1 cellular context compared by ENCODE assay signal in the genomic region with DNA sequence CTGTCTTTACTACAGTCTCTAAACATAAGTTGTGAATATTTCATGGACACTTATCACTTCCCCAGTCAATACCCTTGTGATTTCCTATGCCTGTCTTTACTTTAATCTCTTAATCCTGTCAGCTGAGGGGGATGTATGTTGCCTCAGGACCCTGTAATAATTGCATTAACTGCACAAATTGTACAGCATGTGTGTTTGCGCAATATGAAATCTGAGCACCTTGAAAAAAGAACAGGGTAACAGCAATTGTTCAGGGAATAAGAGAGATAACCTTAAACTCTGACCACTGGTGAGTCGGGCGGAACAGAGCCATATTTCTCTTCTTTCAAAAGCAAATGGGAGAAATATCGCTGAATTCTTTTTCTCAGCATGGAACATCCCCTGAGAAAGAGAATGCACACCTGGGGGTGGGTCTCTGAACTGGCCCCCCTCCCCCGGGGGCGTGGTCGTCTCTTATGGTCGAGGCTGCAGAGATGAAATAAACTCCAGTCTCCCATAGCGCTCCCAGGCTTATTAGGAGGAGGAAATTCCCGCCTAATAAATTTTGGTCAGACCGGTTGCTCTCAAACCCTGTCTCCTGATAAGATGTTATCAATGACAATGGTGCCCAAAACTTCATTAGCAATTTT. TPM values are rescaled to one million over a fixed set of nuclear protein-coding genes. Genes with fewer than 3 reads are reported as not detected.
"Had no signal": no experiment of that assay in that cellular context is flagged by ENCODE, and none has a peak within 500 bp of the region (broad histone marks: within the 10 kb centered on the region; RNA-seq: fewer than 3 reads in every experiment).

No MANE protein-coding gene starts in this region.

RNA-seq across cellular contexts. Expression of a gene that starts 19.4 kb away (rescaled TPM):
- total RNA-seq: activated CD4-positive, alpha-beta T cell treated with anti-CD3 and anti-CD28 coated beads, Interleukin-2, amount 10 ng/mL, durations not matched to agents 7 days and 5 days had no signal
